ENCODE assay signal across 8 cellular contexts in the genomic region with DNA sequence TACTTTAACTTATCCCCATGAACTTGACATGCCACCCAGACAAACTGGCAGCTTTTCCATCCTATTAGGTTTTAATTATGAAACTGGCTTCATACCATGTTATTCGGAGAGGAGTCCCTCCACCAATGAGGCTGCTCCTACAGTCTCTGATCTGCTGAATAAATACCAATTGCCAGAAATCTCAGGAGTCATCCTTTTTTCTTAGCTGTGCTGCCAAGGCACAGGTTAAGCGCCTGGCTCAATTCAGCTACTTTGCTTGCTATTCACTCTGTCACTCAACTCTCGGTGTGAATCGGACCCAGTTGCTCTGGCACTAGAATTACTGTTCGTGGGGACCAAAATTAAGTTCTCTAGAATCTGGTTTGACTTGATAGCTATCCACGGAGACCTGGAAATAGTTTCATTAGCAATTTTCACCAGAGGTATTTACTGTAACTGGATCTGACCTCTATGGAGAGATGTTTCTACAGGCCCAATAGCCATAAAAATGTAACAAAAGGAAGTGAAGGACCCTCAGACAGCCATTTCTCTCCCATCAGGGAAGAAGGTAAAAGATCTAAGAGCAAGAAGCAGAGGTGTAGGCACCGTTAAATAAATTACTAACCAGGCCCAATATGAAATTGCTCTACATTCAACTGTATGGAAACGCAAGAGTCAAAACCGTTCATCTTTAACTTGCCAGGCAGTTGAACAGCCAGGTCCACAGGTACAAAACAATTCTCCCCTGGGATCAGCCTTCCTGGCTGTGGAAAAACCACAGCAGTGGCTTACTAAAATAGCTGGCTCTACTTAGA. TPM values are rescaled to one million over a fixed set of nuclear protein-coding genes. Genes with fewer than 3 reads are reported as not detected.
DNase-seq lines count a peak whose midpoint lies in the region; ATAC-seq and TF ChIP-seq lines count a peak whose summit lies in the region.

No MANE protein-coding gene starts in this region.

- H3K9me3 Mint-ChIP-seq in endodermal cell = no peaks in the 10 kb centered on the region

- H3K27me3 ChIP-seq in Peyer's patch (no peaks in the 10 kb centered on the region), endodermal cell (ENCODE audit: control insufficient read depth, insufficient read depth, low read length, poor library complexity, severe bottlenecking) (no peaks in the 10 kb centered on the region), psoas muscle (ENCODE audit: insufficient read depth in 3 of 3, low read length in 2 of 3) (no peaks in the 10 kb centered on the region)

- H3K4me1 ChIP-seq in Peyer's patch (peaks cover 0 to 60% (median 14%) of the 10 kb centered on the region in 4 donors), endodermal cell (ENCODE audit: control insufficient read depth, insufficient read depth, low read length) (peaks cover 2% of the 10 kb centered on the region), psoas muscle (peaks cover 68% of the 10 kb centered on the region)

- H3K27ac ChIP-seq in Peyer's patch (peak overlapping the region; percentile 89 to 99 (median 98)), endodermal cell (ENCODE audit: low read depth, low read length) (peak overlapping the region; percentile 8), psoas muscle (peak overlapping the region; percentile 100)

- no peaks in the 10 kb centered on the region for H3K9me3 ChIP-seq in Peyer's patch
- H3K9me3 ChIP-seq in endodermal cell (ENCODE audit: control insufficient read depth, low read length) = no peaks in the 10 kb centered on the region
- H3K9me3 ChIP-seq in psoas muscle = no peaks in the 10 kb centered on the region

- H3K36me3 Mint-ChIP-seq in endodermal cell (ENCODE audit: low read depth) = peaks cover 38% of the 10 kb centered on the region

- H3K4me3 Mint-ChIP-seq in endodermal cell = peak overlapping the region; percentile 91

- no peaks in the 10 kb centered on the region for H3K27me3 Mint-ChIP-seq in endodermal cell (ENCODE audit: insufficient read depth)

- peaks cover 43% of the 10 kb centered on the region for H3K4me1 Mint-ChIP-seq in endodermal cell

- ATAC-seq in psoas muscle = no peak
- no peak for ATAC-seq in GM19463 (IDR thresholded peaks at IDR 0.05; ENCODE audit: unreplicated experiment)

- DNase-seq in GF-D8 (lab: John Stamatoyannopoulos, UW) = peak; percentile 13
- no peak for DNase-seq in Peyer's patch
- DNase-seq in endodermal cell = peak; percentile 51
- no peak for DNase-seq in psoas muscle
- no peak for DNase-seq in NCI-H345 treated with DMSO at 0.1 percent for 48 hours (lab: John Stamatoyannopoulos, UW; ENCODE audit: unreplicated experiment)
- no peak for DNase-seq in GM13976 (ENCODE audit: low spot score)
- DNase-seq in A172 (ENCODE audit: low spot score) = no peak

- no peaks in the 10 kb centered on the region for H3K36me3 ChIP-seq in Peyer's patch
- peaks cover 26% of the 10 kb centered on the region for H3K36me3 ChIP-seq in endodermal cell (ENCODE audit: control insufficient read depth, insufficient read depth, low read length)
- H3K36me3 ChIP-seq in psoas muscle (ENCODE audit: insufficient read depth in 1 of 2, low read depth in 1 of 2) = no peaks in the 10 kb centered on the region

- peak overlapping the region; percentile 97 for H3K27ac Mint-ChIP-seq in endodermal cell

- 86 to 89% methylated on average over 9 of the region's 9 CpGs for WGBS in endodermal cell (ENCODE audit: insufficient coverage in 1 of 2, insufficient read length in 1 of 2), 2 experiments
- 47 to 69% (median 49%) methylated on average over 9 of the region's 9 CpGs for WGBS in psoas muscle, 3 donors

- in situ Hi-C loops in GM13976 (cut with MboI; ENCODE audit: low sequenced_read_pairs, unreplicated experiment) = no loop called here

- TF ChIP-seq CTCF in Peyer's patch (IDR thresholded peaks at IDR 0.05) = no peak
- TF ChIP-seq CTCF in endodermal cell (conservative IDR thresholded peaks at IDR 0.05) = no peak
- no peak for TF ChIP-seq CTCF in psoas muscle (IDR thresholded peaks at IDR 0.05)
- no peak for TF ChIP-seq CTCF in GM13976 (IDR thresholded peaks at IDR 0.05; ENCODE audit: borderline replicate concordance, control extremely low read depth, extremely low read depth, insufficient read depth, missing control alignments)

- no peak for TF ChIP-seq POLR2A in Peyer's patch (IDR thresholded peaks at IDR 0.05)

- no peak overlapping the region for H3K9ac ChIP-seq in endodermal cell (ENCODE audit: extremely low read depth, low read length, poor library complexity, severe bottlenecking)

- H3K4me3 ChIP-seq in Peyer's patch (no peak overlapping the region), endodermal cell (ENCODE audit: low read length) (peak overlapping the region; percentile 97), psoas muscle (no peak overlapping the region)

- intact Hi-C loops in psoas muscle (cut with DNase I) = no loop called here

RNA-seq across cellular contexts. Expression of a gene that starts 5.4 kb away (rescaled TPM):
- total RNA-seq in Peyer's patch = 10 to 100 TPM; 24.7 to 61.9 (median 42.4) TPM
- 10 to 100 TPM; 64.9 to 82.5 TPM for total RNA-seq in endodermal cell
- polyA plus RNA-seq in endodermal cell (2013, experiment 1 of 2) = 23.7 TPM
- polyA plus RNA-seq in endodermal cell (2013, experiment 2 of 2) = 23.5 TPM
- 10 to 100 TPM; 24.3 to 35.8 (median 28.5) TPM for total RNA-seq in psoas muscle
- 10 to 100 TPM in 1 of 3 donors, 1 to 10 TPM in 2; 4.4 to 15.2 (median 5.1) TPM for polyA plus RNA-seq in psoas muscle
- 10.1 and 13.1 TPM in 2 replicates for total RNA-seq in A172 (2014; rRNA removed; shearing (Covaris generic))

RNA-seq across cellular contexts. Expression of a gene that starts 22.5 kb away (rescaled TPM):
- total RNA-seq in Peyer's patch = 10 to 100 TPM; 35.9 to 73.4 (median 40.3) TPM
- 100 to 1,000 TPM; 187 to 240 TPM for total RNA-seq in endodermal cell
- polyA plus RNA-seq in endodermal cell (2013, experiment 1 of 2) = 185 TPM
- 176 TPM for polyA plus RNA-seq in endodermal cell (2013, experiment 2 of 2)
- 10 to 100 TPM; 37.8 to 55.8 (median 41.5) TPM for total RNA-seq in psoas muscle
- 10 to 100 TPM; 30.7 to 63.4 (median 62.0) TPM for polyA plus RNA-seq in psoas muscle
- total RNA-seq in A172 (2014; rRNA removed; shearing (Covaris generic)) = 179 and 185 TPM in 2 replicates

RNA-seq across cellular contexts. Expression of a gene that starts 59.7 kb away (rescaled TPM):
- 10 to 100 TPM; 17.7 to 52.7 (median 29.3) TPM for total RNA-seq in Peyer's patch
- 10 to 100 TPM; 61.8 to 69.5 TPM for total RNA-seq in endodermal cell
- polyA plus RNA-seq in endodermal cell (2013, experiment 1 of 2) = 44.2 TPM
- 34.1 TPM for polyA plus RNA-seq in endodermal cell (2013, experiment 2 of 2)
- total RNA-seq in psoas muscle = 10 to 100 TPM; 19.7 to 31.4 (median 25.4) TPM
- 10 to 100 TPM in 1 of 3 donors, 1 to 10 TPM in 2; 5.9 to 44.1 (median 7.3) TPM for polyA plus RNA-seq in psoas muscle
- 36.3 and 45.9 TPM in 2 replicates for total RNA-seq in A172 (2014; rRNA removed; shearing (Covaris generic))

Comparison
In these comparisons a context has a peak if more than half of its experiments do, and no peak if none do; other contexts are left out.
1. DNase-seq: peak in GF-D8 (single experiment) and endodermal cell (single experiment); none in Peyer's patch (0 of 3), psoas muscle (0 of 2), NCI-H345 treated with DMSO at 0.1 percent for 48 hours (single experiment), GM13976 (single experiment) and A172 (single experiment).
2. H3K27ac ChIP-seq: peak in every context shown above with its lines; median percentile 100 in psoas muscle; 98 in Peyer's patch; 8 in endodermal cell.